24 cellular contexts compared by ENCODE assay signal in the genomic region with DNA sequence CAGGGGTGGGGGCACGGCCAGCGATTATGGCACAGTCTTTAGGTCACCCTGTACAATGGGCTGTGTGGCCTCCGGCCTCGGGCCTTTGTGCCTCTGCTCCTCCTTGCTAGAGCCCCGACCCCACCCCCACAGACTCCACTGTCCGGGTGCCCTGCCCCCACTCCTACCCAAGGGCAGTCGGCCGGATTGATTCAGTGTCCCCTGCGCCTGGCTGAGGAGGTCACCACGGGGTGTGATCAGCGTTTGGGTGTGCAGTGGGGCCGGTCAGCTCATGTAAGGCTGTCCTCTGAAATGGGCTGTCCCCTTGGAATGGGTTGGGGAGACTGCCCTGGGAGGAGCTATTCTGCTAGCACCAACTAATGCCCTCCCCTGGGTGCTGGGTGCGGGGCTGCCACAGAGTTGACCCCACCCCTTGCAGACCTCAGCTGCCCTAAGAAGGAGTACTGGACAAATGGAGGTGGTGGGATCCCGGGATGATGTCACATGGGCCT. TPM values are rescaled to one million over a fixed set of nuclear protein-coding genes. Genes with fewer than 3 reads are reported as not detected.
DNase-seq lines count a peak whose midpoint lies in the region; ATAC-seq and TF ChIP-seq lines count a peak whose summit lies in the region.
"Had no signal": no experiment of that assay in that cellular context is flagged by ENCODE, and none has a peak within 500 bp of the region (broad histone marks: within the 10 kb centered on the region; RNA-seq: fewer than 3 reads in every experiment).

No MANE protein-coding gene starts in this region.

- CTCF ChIA-PET in CD8-positive, alpha-beta T cell (lab: Charles Lee), result interaction anchor here (0.9 kb wide), 1 partner anchor 31 kb away, joined by 3 read pairs; no protein-coding TSS in a partner anchor

- TF ChIP-seq POLR2A in stomach (IDR thresholded peaks at IDR 0.05) (no peak), testis (IDR thresholded peaks at IDR 0.05) (no peak)

- TF ChIP-seq CTCF in heart right ventricle (IDR thresholded peaks at IDR 0.05) (no peak), chondrocyte (IDR thresholded peaks at IDR 0.05) (no peak), stomach (IDR thresholded peaks at IDR 0.05) (no peak), testis (IDR thresholded peaks at IDR 0.05) (no peak)
- no peak for TF ChIP-seq CTCF in CD8-positive, alpha-beta T cell (IDR thresholded peaks at IDR 0.05)

- no peak overlapping the region for H3K4me3 Mint-ChIP-seq in chondrocyte (ENCODE audit: unreplicated experiment)
- no peak overlapping the region for H3K4me3 Mint-ChIP-seq in CD8-positive, alpha-beta T cell
- H3K4me3 Mint-ChIP-seq: activated CD4-positive, alpha-beta T cell treated with anti-CD3 and anti-CD28 coated beads, Interleukin-2, amount 10 ng/mL, durations not matched to agents 24 days and 14 days had no signal

- no peaks in the 10 kb centered on the region for H3K4me1 ChIP-seq in heart right ventricle
- H3K4me1 ChIP-seq in stomach, result peaks cover 0 to 77% (median 66%) of the 10 kb centered on the region in 4 donors
- no peaks in the 10 kb centered on the region for H3K4me1 ChIP-seq in CD8-positive, alpha-beta T cell (ENCODE audit: insufficient read depth, low read length)
- no peaks in the 10 kb centered on the region for H3K4me1 ChIP-seq in testis

- no peaks in the 10 kb centered on the region for H3K4me1 Mint-ChIP-seq in chondrocyte (ENCODE audit: low read depth)
- H3K4me1 Mint-ChIP-seq in CD8-positive, alpha-beta T cell (ENCODE audit: low read depth), result no peaks in the 10 kb centered on the region
- H3K4me1 Mint-ChIP-seq: activated CD4-positive, alpha-beta T cell treated with anti-CD3 and anti-CD28 coated beads, Interleukin-2, amount 10 ng/mL, durations not matched to agents 24 days and 14 days had no signal

- 62 to 77% methylated on average over 14 of the region's 14 CpGs for WGBS in heart right ventricle, 2 donors
- 28 to 50% (median 38%) methylated on average over 8 to 14 of the region's 14 CpGs for WGBS in stomach, 5 donors
- WGBS in testis, 2 donors, result 63 to 70% methylated on average over 10 to 14 of the region's 14 CpGs

- H3K9me3 ChIP-seq in heart right ventricle (no peaks in the 10 kb centered on the region), stomach (no peaks in the 10 kb centered on the region), testis (no peaks in the 10 kb centered on the region)
- H3K9me3 ChIP-seq in CD8-positive, alpha-beta T cell (ENCODE audit: low read length), result no peaks in the 10 kb centered on the region
- H3K9me3 ChIP-seq: BLaER1 treated with 17β-estradiol and CSF1 and Interleukin-3, amounts not matched to agents 10 nM and 100 nM had no signal

- H3K27ac ChIP-seq in heart right ventricle, result no peak overlapping the region
- no peak overlapping the region for H3K27ac ChIP-seq in stomach
- no peak overlapping the region for H3K27ac ChIP-seq in CD8-positive, alpha-beta T cell (ENCODE audit: low read depth, low read length)
- H3K27ac ChIP-seq in testis, result no peak overlapping the region
- H3K27ac ChIP-seq: BLaER1 treated with 17β-estradiol and CSF1 and Interleukin-3, amounts not matched to agents 10 nM and 100 nM; HL-60 had no signal

- peaks cover 2% of the 10 kb centered on the region for H3K27me3 Mint-ChIP-seq in chondrocyte (ENCODE audit: low read depth)
- no peaks in the 10 kb centered on the region for H3K27me3 Mint-ChIP-seq in CD8-positive, alpha-beta T cell (ENCODE audit: low read depth)
- H3K27me3 Mint-ChIP-seq: activated CD4-positive, alpha-beta T cell treated with anti-CD3 and anti-CD28 coated beads, Interleukin-2, amount 10 ng/mL, durations not matched to agents 24 days and 14 days had no signal

- DNase-seq in Right ventricle myocardium inferior (ENCODE audit: missing footprints), result peak; percentile 57
- DNase-seq in heart right ventricle, result no peak
- peak; percentile 82 for DNase-seq in chondrocyte (ENCODE audit: low spot score)
- DNase-seq in left colon, result peak; percentile 17 to 33
- peak; percentile 26 for DNase-seq in stomach
- no peak for DNase-seq in NCI-H2227 treated with DMSO at 0.1 percent for 48 hours (lab: John Stamatoyannopoulos, UW)
- DNase-seq in CD8-positive, alpha-beta T cell, result no peak
- no peak for DNase-seq in testis
- DNase-seq: activated CD4-positive, alpha-beta T cell treated with anti-CD3 and anti-CD28 coated beads, Interleukin-2, amount 10 ng/mL, durations not matched to agents 24 days and 14 days; EL; foreskin fibroblast; IMR-90; mesendoderm; NCI-H1417; NCI-H526 treated with DMSO at 0.1 percent for 48 hours; SHP77; substantia nigra had no signal

- TF ChIP-seq EP300 in stomach (IDR thresholded peaks at IDR 0.05), result no peak

- intact Hi-C loops in Right ventricle myocardium inferior (cut with DNase I) (no loop called here), heart right ventricle (cut with DNase I) (no loop called here), left colon (cut with DNase I, micrococcal nuclease) (no loop called here), stomach (cut with DNase I; ENCODE audit: low total_unique reads) (no loop called here), testis (cut with DNase I; ENCODE audit: low total_unique reads) (no loop called here)
- intact Hi-C loops in CD8-positive, alpha-beta T cell (cut with DNase I, micrococcal nuclease), result no loop called here

- ATAC-seq in Right ventricle myocardium inferior (no peak), heart right ventricle (no peak), left colon (no peak)
- ATAC-seq in CD8-positive, alpha-beta T cell, result no peak

- H3K27ac Mint-ChIP-seq in chondrocyte (ENCODE audit: unreplicated experiment), result no peak overlapping the region
- no peak overlapping the region for H3K27ac Mint-ChIP-seq in CD8-positive, alpha-beta T cell
- H3K27ac Mint-ChIP-seq: activated CD4-positive, alpha-beta T cell treated with anti-CD3 and anti-CD28 coated beads, Interleukin-2, amount 10 ng/mL, durations not matched to agents 24 days and 14 days; activated T-helper 2 cell treated with anti-CD3 and anti-CD28 coated beads, Interferon-gamma antibody, Interleukin-2, Interleukin-4, amounts not matched to agents 10 μg/mL and 5 μg/mL and 100 μg/mL, durations not matched to agents 14 hours and 24 hours and 36 hours had no signal

- H3K4me3 ChIP-seq in heart right ventricle (no peak overlapping the region), stomach (no peak overlapping the region), testis (no peak overlapping the region)
- H3K4me3 ChIP-seq in CD8-positive, alpha-beta T cell (ENCODE audit: low read depth, low read length), result no peak overlapping the region
- H3K4me3 ChIP-seq: BLaER1 treated with 17β-estradiol and CSF1 and Interleukin-3, amounts not matched to agents 10 nM and 100 nM had no signal

- POLR2A ChIA-PET in CD8-positive, alpha-beta T cell (lab: Charles Lee), result no interaction called here

- H3K36me3 Mint-ChIP-seq in chondrocyte (ENCODE audit: low read depth), result no peaks in the 10 kb centered on the region
- no peaks in the 10 kb centered on the region for H3K36me3 Mint-ChIP-seq in CD8-positive, alpha-beta T cell

- H3K36me3 ChIP-seq in heart right ventricle, result no peaks in the 10 kb centered on the region
- H3K36me3 ChIP-seq in stomach, result no peaks in the 10 kb centered on the region
- no peaks in the 10 kb centered on the region for H3K36me3 ChIP-seq in CD8-positive, alpha-beta T cell (ENCODE audit: insufficient read depth, low read length)
- no peaks in the 10 kb centered on the region for H3K36me3 ChIP-seq in testis (ENCODE audit: low read depth, missing control alignments)
- H3K36me3 ChIP-seq: BLaER1 treated with 17β-estradiol and CSF1 and Interleukin-3, amounts not matched to agents 10 nM and 100 nM had no signal

- peaks cover 0 to 28% (median 8%) of the 10 kb centered on the region in 7 donors for H3K27me3 ChIP-seq in heart right ventricle
- H3K27me3 ChIP-seq in stomach, result peaks cover 0 to 28% (median 0%) of the 10 kb centered on the region in 3 donors
- H3K27me3 ChIP-seq in CD8-positive, alpha-beta T cell (ENCODE audit: insufficient read depth, low read length), result no peaks in the 10 kb centered on the region
- no peaks in the 10 kb centered on the region for H3K27me3 ChIP-seq in testis

- no peaks in the 10 kb centered on the region for H3K9me3 Mint-ChIP-seq in chondrocyte (ENCODE audit: low read depth)
- no peaks in the 10 kb centered on the region for H3K9me3 Mint-ChIP-seq in CD8-positive, alpha-beta T cell
- H3K9me3 Mint-ChIP-seq: activated CD4-positive, alpha-beta T cell treated with anti-CD3 and anti-CD28 coated beads, Interleukin-2, amount 10 ng/mL, durations not matched to agents 24 days and 14 days; activated T-helper 2 cell treated with anti-CD3 and anti-CD28 coated beads, Interferon-gamma antibody, Interleukin-2, Interleukin-4, amounts not matched to agents 10 μg/mL and 5 μg/mL and 100 μg/mL, durations not matched to agents 14 hours and 24 hours and 36 hours had no signal

RNA-seq across cellular contexts. Expression of gene ASPG, which starts 23.1 kb away (rescaled TPM):
- 27.5 TPM for total RNA-seq in Right ventricle myocardium inferior
- total RNA-seq in heart right ventricle, result 10 to 100 TPM in 8 of 10 donors, 1 to 10 TPM in 2; 6.0 to 32.0 (median 16.3) TPM
- 10 to 100 TPM in 1 of 2 donors, 1 to 10 TPM in 1; 2.8 to 13.8 TPM for polyA plus RNA-seq in heart right ventricle
- not detected in 3 replicates for total RNA-seq in chondrocyte
- 10 to 100 TPM in 1 of 2 donors, 1 to 10 TPM in 1; 9.4 to 60.8 TPM for total RNA-seq in left colon
- 10 to 100 TPM in 1 of 5 donors, 1 to 10 TPM in 2, under 1 TPM in 1, not detected in 1; 0.58 to 10.7 (median 5.3) TPM for total RNA-seq in stomach
- polyA plus RNA-seq in stomach, result 1 to 10 TPM in 2 of 3 donors, under 1 TPM in 1; 0.12 to 5.5 (median 4.4) TPM
- total RNA-seq in CD8-positive, alpha-beta T cell, result not detected
- 1 to 10 TPM; 2.7 to 3.7 TPM for total RNA-seq in testis
- 3.3 TPM for polyA plus RNA-seq in testis (ENCODE audit: insufficient read depth, low read depth, low replicate concordance)
- total RNA-seq: activated CD4-positive, alpha-beta T cell treated with anti-CD3 and anti-CD28 coated beads, Interleukin-2, amount 10 ng/mL, durations not matched to agents 24 days and 14 days; activated T-helper 2 cell treated with anti-CD3 and anti-CD28 coated beads, Interferon-gamma antibody, Interleukin-2, Interleukin-4, amounts not matched to agents 10 μg/mL and 5 μg/mL and 100 μg/mL, durations not matched to agents 14 hours and 24 hours and 36 hours; Calu3; dermis microvascular lymphatic vessel endothelial cell; endothelial cell of umbilical vein; IMR-90; kidney epithelial cell had no signal
- polyA plus RNA-seq: endothelial cell of umbilical vein, IMR-90 had no signal

RNA-seq across cellular contexts. Expression of gene KIF26A, which starts 29.8 kb away (rescaled TPM):
- total RNA-seq in Right ventricle myocardium inferior, result 6.4 TPM
- 10 to 100 TPM in 1 of 10 donors, 1 to 10 TPM in 9; 5.7 to 12.2 (median 6.7) TPM for total RNA-seq in heart right ventricle
- 1 to 10 TPM; 4.1 to 5.9 TPM for polyA plus RNA-seq in heart right ventricle
- total RNA-seq in chondrocyte, result 0.28 to 0.60 TPM (median 0.60 TPM) in 3 replicates
- total RNA-seq in left colon, result 1 to 10 TPM; 5.7 to 5.8 TPM
- 10 to 100 TPM in 1 of 5 donors, 1 to 10 TPM in 3, under 1 TPM in 1; 0.89 to 21.7 (median 2.8) TPM for total RNA-seq in stomach
- polyA plus RNA-seq in stomach, result 1 to 10 TPM in 2 of 3 donors, under 1 TPM in 1; 0.65 to 1.8 (median 1.2) TPM
- total RNA-seq in CD8-positive, alpha-beta T cell, result under 1 TPM; 0.25 to 0.33 TPM
- 10 to 100 TPM; 18.3 to 21.2 TPM for total RNA-seq in testis
- 5.6 TPM for polyA plus RNA-seq in testis (ENCODE audit: insufficient read depth, low read depth, low replicate concordance)
- total RNA-seq: IMR-90 had no signal
- polyA plus RNA-seq: IMR-90 had no signal

Comparison
In these comparisons a context has a peak if more than half of its experiments do, and no peak if none do; other contexts are left out.
1. DNase-seq: peak in Right ventricle myocardium inferior (single experiment), chondrocyte (single experiment), left colon (2 of 2) and stomach (single experiment); none in heart right ventricle (0 of 2), NCI-H2227 treated with DMSO at 0.1 percent for 48 hours (single experiment), CD8-positive, alpha-beta T cell (0 of 7) and testis (single experiment).